In the genomic region with DNA sequence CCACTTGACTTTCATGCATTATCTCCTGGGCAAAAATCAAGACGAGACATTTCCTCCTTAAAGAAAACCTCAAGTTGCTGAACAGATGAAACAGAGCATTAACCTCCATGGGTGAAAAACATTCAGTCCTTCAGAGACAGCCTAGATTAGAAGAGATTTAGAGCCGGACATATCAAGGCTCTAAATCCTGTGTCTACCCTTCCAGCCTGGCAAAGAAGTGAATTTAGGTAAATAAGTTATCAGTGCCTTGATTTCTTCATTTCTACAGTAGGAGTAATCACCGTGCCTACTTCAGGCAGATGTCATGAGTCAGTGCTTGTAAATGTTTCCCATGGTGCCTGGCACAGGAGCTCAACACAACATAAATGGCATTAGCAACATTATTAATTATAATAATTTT, we compare ENCODE assay signal across 17 cellular contexts.
A peak's percentile ranks its signal among the peaks of the same experiment; 100 is the strongest.
DNase-seq lines count a peak whose midpoint lies in the region; ATAC-seq and TF ChIP-seq lines count a peak whose summit lies in the region.
"Had no signal": no experiment of that assay in that cellular context is flagged by ENCODE, and none has a peak within 500 bp of the region (broad histone marks: within the 10 kb centered on the region; RNA-seq: fewer than 3 reads in every experiment).

No MANE protein-coding gene starts in this region.

- CTCF ChIA-PET in activated CD4-positive, alpha-beta memory T cell treated with anti-CD3 and anti-CD28 coated beads, Interleukin-2, amount 10 ng/mL, durations not matched to agents 7 days and 5 days (lab: Charles Lee) = no interaction called here

- H3K27me3 Mint-ChIP-seq in brain (peaks cover 5% of the 10 kb centered on the region), progenitor cell of endocrine pancreas (no peaks in the 10 kb centered on the region)
- H3K27me3 Mint-ChIP-seq in activated CD4-positive, alpha-beta memory T cell treated with anti-CD3 and anti-CD28 coated beads, Interleukin-2, amount 10 ng/mL, durations not matched to agents 7 days and 5 days = peaks cover 3% of the 10 kb centered on the region
- H3K27me3 Mint-ChIP-seq: B cell; CD4-positive, alpha-beta T cell had no signal

- H3K4me3 ChIP-seq in GM23248 (no peak overlapping the region), esophagus muscularis mucosa (no peak overlapping the region), heart left ventricle (no peak overlapping the region)
- H3K4me3 ChIP-seq: GM12878 had no signal

- no peaks in the 10 kb centered on the region for H3K36me3 ChIP-seq in GM23248 (ENCODE audit: low read depth)
- no peaks in the 10 kb centered on the region for H3K36me3 ChIP-seq in esophagus muscularis mucosa
- H3K36me3 ChIP-seq in heart left ventricle = no peaks in the 10 kb centered on the region

- no peaks in the 10 kb centered on the region for H3K9me2 ChIP-seq in GM23248 (ENCODE audit: insufficient read depth)

- WGBS in GM23248 (ENCODE audit: low coverage in 1 of 2, low lambda C conversion rate in 2 of 2, missing lambda C conversion rate in 2 of 2), 2 experiments = 88 to 89% methylated on average over 3 of the region's 3 CpGs
- 84% methylated on average over 3 of the region's 3 CpGs for WGBS in esophagus muscularis mucosa
- WGBS in heart left ventricle, 4 donors = 85 to 92% (median 87%) methylated on average over 3 of the region's 3 CpGs

- TF ChIP-seq POLR2A in esophagus muscularis mucosa (IDR thresholded peaks at IDR 0.05; ENCODE audit: low read depth) = no peak
- no peak for TF ChIP-seq POLR2A in heart left ventricle (IDR thresholded peaks at IDR 0.05)

- H4K20me1 ChIP-seq in GM23248 (ENCODE audit: insufficient read depth) = no peaks in the 10 kb centered on the region

- H3K27me3 ChIP-seq in GM23248 (replicated peaks; ENCODE audit: insufficient read depth) (no peaks in the 10 kb centered on the region), esophagus muscularis mucosa (no peaks in the 10 kb centered on the region), heart left ventricle (no peaks in the 10 kb centered on the region)

- TF ChIP-seq CTCF in brain (conservative IDR thresholded peaks at IDR 0.05) (no peak), esophagus muscularis mucosa (IDR thresholded peaks at IDR 0.05) (no peak), progenitor cell of endocrine pancreas (IDR thresholded peaks at IDR 0.05; ENCODE audit: unreplicated experiment) (no peak), heart left ventricle (IDR thresholded peaks at IDR 0.05) (no peak)

- no peak for ATAC-seq in heart left ventricle
- ATAC-seq: GM12878 had no signal

- H3K9me3 Mint-ChIP-seq in brain = peaks cover 0 to 6% (median 4%) of the 10 kb centered on the region in 5 experiments
- no peaks in the 10 kb centered on the region for H3K9me3 Mint-ChIP-seq in progenitor cell of endocrine pancreas (ENCODE audit: low read depth)
- no peaks in the 10 kb centered on the region for H3K9me3 Mint-ChIP-seq in activated CD4-positive, alpha-beta memory T cell treated with anti-CD3 and anti-CD28 coated beads, Interleukin-2, amount 10 ng/mL, durations not matched to agents 7 days and 5 days
- H3K9me3 Mint-ChIP-seq: CD4-positive, alpha-beta T cell had no signal

- H3K9ac ChIP-seq in GM23248 = no peak overlapping the region

- no peak overlapping the region for H3K4me3 Mint-ChIP-seq in brain
- H3K4me3 Mint-ChIP-seq in progenitor cell of endocrine pancreas (ENCODE audit: low read depth) = no peak overlapping the region
- H3K4me3 Mint-ChIP-seq in activated CD4-positive, alpha-beta memory T cell treated with anti-CD3 and anti-CD28 coated beads, Interleukin-2, amount 10 ng/mL, durations not matched to agents 7 days and 5 days = no peak overlapping the region
- H3K4me3 Mint-ChIP-seq: B cell; CD4-positive, alpha-beta T cell; H9 had no signal

- H3K9me3 ChIP-seq in GM23248 (ENCODE audit: low read depth) (no peaks in the 10 kb centered on the region), esophagus muscularis mucosa (no peaks in the 10 kb centered on the region), heart left ventricle (no peaks in the 10 kb centered on the region)

- in situ Hi-C loops in GM23248 (cut with MboI) = no loop called here

- no peaks in the 10 kb centered on the region for H3F3A ChIP-seq in GM23248 (ENCODE audit: insufficient read depth)

- POLR2A ChIA-PET in activated CD4-positive, alpha-beta memory T cell treated with anti-CD3 and anti-CD28 coated beads, Interleukin-2, amount 10 ng/mL, durations not matched to agents 7 days and 5 days (lab: Charles Lee) = no interaction called here

- no peaks in the 10 kb centered on the region for H3K4me1 ChIP-seq in GM23248 (ENCODE audit: insufficient read depth)
- H3K4me1 ChIP-seq in esophagus muscularis mucosa = no peaks in the 10 kb centered on the region
- H3K4me1 ChIP-seq in heart left ventricle = no peaks in the 10 kb centered on the region

- intact Hi-C loops in esophagus muscularis mucosa (cut with DNase I) (no loop called here), heart left ventricle (cut with DNase I) (no loop called here)

- H3K4me1 Mint-ChIP-seq in brain = peaks cover 40% of the 10 kb centered on the region
- H3K4me1 Mint-ChIP-seq in progenitor cell of endocrine pancreas (ENCODE audit: low read depth) = peaks cover 32% of the 10 kb centered on the region
- no peaks in the 10 kb centered on the region for H3K4me1 Mint-ChIP-seq in activated CD4-positive, alpha-beta memory T cell treated with anti-CD3 and anti-CD28 coated beads, Interleukin-2, amount 10 ng/mL, durations not matched to agents 7 days and 5 days
- H3K4me1 Mint-ChIP-seq: B cell had no signal

- TF ChIP-seq EP300 in esophagus muscularis mucosa (IDR thresholded peaks at IDR 0.05) = no peak

- DNase-seq in GM23248 (peak; percentile 15), esophagus muscularis mucosa (ENCODE audit: extremely low spot score) (peak; percentile 77), progenitor cell of endocrine pancreas (ENCODE audit: low spot score, unreplicated experiment) (no peak), SHP77 treated with DMSO at 0.1 percent for 48 hours (lab: John Stamatoyannopoulos, UW) (no peak), heart left ventricle (no peak), AG08396 (ENCODE audit: low spot score) (no peak)
- DNase-seq in activated CD4-positive, alpha-beta memory T cell treated with anti-CD3 and anti-CD28 coated beads, Interleukin-2, amount 10 ng/mL, durations not matched to agents 7 days and 5 days = no peak
- DNase-seq: ACHN; C1 segment of cervical spinal cord; Calu3; CD4-positive, alpha-beta T cell; DMS79; GOT3; H9 had no signal

- peak overlapping the region in 4 of 5 experiments; percentile 20 to 66 (median 34) for H3K27ac Mint-ChIP-seq in brain
- peak overlapping the region; percentile 34 for H3K27ac Mint-ChIP-seq in progenitor cell of endocrine pancreas
- H3K27ac Mint-ChIP-seq in activated CD4-positive, alpha-beta memory T cell treated with anti-CD3 and anti-CD28 coated beads, Interleukin-2, amount 10 ng/mL, durations not matched to agents 7 days and 5 days = no peak overlapping the region
- H3K27ac Mint-ChIP-seq: B cell; CD4-positive, alpha-beta T cell; H9 had no signal

- H2AFZ ChIP-seq in GM23248 = no peak overlapping the region

- no peak overlapping the region for H3K4me2 ChIP-seq in GM23248 (ENCODE audit: unreplicated experiment)

- no peaks in the 10 kb centered on the region for H3K79me2 ChIP-seq in GM23248 (ENCODE audit: insufficient read depth)

- H3K27ac ChIP-seq in GM23248 (no peak overlapping the region), esophagus muscularis mucosa (replicated peaks in 1 of 4) (no peak overlapping the region), heart left ventricle (no peak overlapping the region)

- no peaks in the 10 kb centered on the region for H3K36me3 Mint-ChIP-seq in brain
- H3K36me3 Mint-ChIP-seq in progenitor cell of endocrine pancreas (ENCODE audit: insufficient read depth) = peaks cover 2% of the 10 kb centered on the region
- no peaks in the 10 kb centered on the region for H3K36me3 Mint-ChIP-seq in activated CD4-positive, alpha-beta memory T cell treated with anti-CD3 and anti-CD28 coated beads, Interleukin-2, amount 10 ng/mL, durations not matched to agents 7 days and 5 days (ENCODE audit: low read depth)

Comparison
In these comparisons a context has a peak if more than half of its experiments do, and no peak if none do; other contexts are left out.
1. DNase-seq: peak in GM23248 (single experiment) and esophagus muscularis mucosa (single experiment); none in progenitor cell of endocrine pancreas (single experiment), SHP77 treated with DMSO at 0.1 percent for 48 hours (single experiment), heart left ventricle (0 of 5), AG08396 (single experiment) and activated CD4-positive, alpha-beta memory T cell treated with anti-CD3 and anti-CD28 coated beads, Interleukin-2, amount 10 ng/mL, durations not matched to agents 7 days and 5 days (single experiment).